1 cellular context compared by ENCODE assay signal in the genomic region with DNA sequence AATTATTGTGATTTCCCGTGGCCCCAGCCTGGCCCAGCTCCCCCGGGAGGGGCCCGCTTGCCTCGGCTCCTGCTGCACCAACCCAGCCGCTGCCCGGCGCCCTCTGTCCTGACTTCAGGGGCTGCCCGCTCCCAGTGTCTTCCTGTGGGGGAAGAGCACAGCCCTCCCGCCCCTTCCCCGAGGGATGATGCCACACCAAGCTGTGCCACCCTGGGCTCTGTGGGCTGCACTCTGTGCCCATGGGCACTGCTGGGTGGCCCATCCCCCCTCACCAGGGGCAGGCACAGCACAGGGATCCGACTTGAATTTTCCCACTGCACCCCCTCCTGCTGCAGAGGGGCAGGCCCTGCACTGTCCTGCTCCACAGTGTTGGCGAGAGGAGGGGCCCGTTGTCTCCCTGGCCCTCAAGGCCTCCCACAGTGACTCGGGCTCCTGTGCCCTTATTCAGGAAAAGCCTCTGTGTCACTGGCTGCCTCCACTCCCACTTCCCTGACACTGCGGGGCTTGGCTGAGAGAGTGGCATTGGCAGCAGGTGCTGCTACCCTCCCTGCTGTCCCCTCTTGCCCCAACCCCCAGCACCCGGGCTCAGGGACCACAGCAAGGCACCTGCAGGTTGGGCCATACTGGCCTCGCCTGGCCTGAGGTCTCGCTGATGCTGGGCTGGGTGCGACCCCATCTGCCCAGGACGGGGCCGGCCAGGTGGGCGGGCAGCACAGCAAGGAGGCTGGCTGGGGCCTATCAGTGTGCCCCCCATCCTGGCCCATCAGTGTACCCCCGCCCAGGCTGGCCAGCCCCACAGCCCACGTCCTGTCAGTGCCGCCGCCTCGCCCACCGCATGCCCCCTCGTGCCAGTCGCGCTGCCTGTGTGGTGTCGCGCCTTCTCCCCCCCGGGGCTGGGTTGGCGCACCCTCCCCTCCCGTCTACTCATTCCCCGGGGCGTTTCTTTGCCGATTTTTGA.
TF ChIP-seq lines count a peak whose summit lies in the region.

No MANE protein-coding gene starts in this region.

TF ChIP-seq in IMR-90, 13 proteins besides CTCF, POLR2A, EP300 and RAD21:
- TF ChIP-seq, protein P1, sequence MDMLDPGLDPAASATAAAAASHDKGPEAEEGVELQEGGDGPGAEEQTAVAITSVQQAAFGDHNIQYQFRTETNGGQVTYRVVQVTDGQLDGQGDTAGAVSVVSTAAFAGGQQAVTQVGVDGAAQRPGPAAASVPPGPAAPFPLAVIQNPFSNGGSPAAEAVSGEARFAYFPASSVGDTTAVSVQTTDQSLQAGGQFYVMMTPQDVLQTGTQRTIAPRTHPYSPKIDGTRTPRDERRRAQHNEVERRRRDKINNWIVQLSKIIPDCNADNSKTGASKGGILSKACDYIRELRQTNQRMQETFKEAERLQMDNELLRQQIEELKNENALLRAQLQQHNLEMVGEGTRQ (IDR thresholded peaks at IDR 0.05; ENCODE audit: low read depth, low read length), result no peak
- TF ChIP-seq CEBPB (IDR thresholded peaks at IDR 0.05; ENCODE audit: low read depth, low read length), result no peak
- TF ChIP-seq MXI1 (IDR thresholded peaks at IDR 0.05; ENCODE audit: borderline replicate concordance, low read depth, low read length), result no peak
